27 cellular contexts compared by ENCODE assay signal in the genomic region with DNA sequence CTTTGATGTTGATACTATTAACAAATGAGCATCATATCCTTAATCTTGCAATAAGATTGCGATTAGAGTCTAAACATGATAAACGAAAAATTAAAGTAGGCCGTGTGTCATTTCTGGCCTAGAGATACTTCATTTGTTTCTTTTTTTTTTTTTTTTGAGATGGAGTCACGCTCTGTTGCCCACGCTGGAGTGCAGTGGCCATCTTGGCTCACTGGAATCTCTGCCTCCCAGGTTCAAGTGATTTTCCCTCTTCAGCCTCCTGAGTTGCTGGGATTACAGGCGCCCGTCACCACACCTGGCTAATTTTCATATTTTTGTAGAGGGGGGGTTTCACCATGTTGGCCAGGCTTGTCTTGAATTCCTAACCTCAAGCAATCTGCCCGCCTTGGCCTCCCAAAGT.
"Had no signal": no experiment of that assay in that cellular context is flagged by ENCODE, and none has a peak within 500 bp of the region (broad histone marks: within the 10 kb centered on the region; RNA-seq: fewer than 3 reads in every experiment).

No MANE protein-coding gene starts in this region.

- FAIRE-seq: colon, kidney, TTC549 had no signal

- H3K27ac ChIP-seq: gastrocnemius medialis, neural progenitor cell, testis, upper lobe of left lung, vagina, VCaP had no signal

- DNase-seq: activated CD4-positive, alpha-beta T cell treated with anti-CD3 and anti-CD28 coated beads for 4 hours; activated CD4-positive, alpha-beta T cell treated with anti-CD3 and anti-CD28 coated beads, Interleukin-2, amount 50 U/mL, for 4 hours; activated naive CD4-positive, alpha-beta T cell; activated T-cell treated with anti-CD3 and anti-CD28 coated beads for 4 hours; activated T-cell treated with anti-CD3 and anti-CD28 coated beads, Interleukin-2, amount 50 U/mL, for 72 hours; anterior cingulate cortex; effector memory CD4-positive, alpha-beta T cell; gastrocnemius medialis; hippocampal formation; kidney; left colon; midbrain; natural killer cell; stimulated activated CD4-positive, alpha-beta T cell treated with anti-CD3 and anti-CD28 coated beads, Interleukin-15, amount 100 ng/mL, for 24 hours; stimulated activated CD4-positive, alpha-beta T cell treated with anti-CD3 and anti-CD28 coated beads, Interleukin-2, amount 100 ng/mL, for 24 hours; stimulated activated naive CD8-positive, alpha-beta T cell treated with anti-CD3 and anti-CD28 coated beads, Interleukin-15, Interleukin-2, amounts not matched to agents 100 U/mL and 50 U/mL, for 24 hours; T-helper 9 cell; testis; upper lobe of left lung had no signal

- H3K27ac Mint-ChIP-seq: activated naive CD4-positive, alpha-beta T cell treated with anti-CD3 and anti-CD28 coated beads, Interleukin-2, amount 50 U/mL, for 72 hours; activated T-cell treated with anti-CD3 and anti-CD28 coated beads, Interleukin-2, amount 50 U/mL, for 72 hours; natural killer cell; neural progenitor cell; T-helper 1 cell treated with Interleukin-12 subunit alpha and Interleukin-12 subunit beta and Interleukin-4 antibody, amounts not matched to agents 30 μg/mL and 1 μg/mL, for 36 hours had no signal

- H3K27me3 ChIP-seq: gastrocnemius medialis, neural progenitor cell, right atrium auricular region, testis, upper lobe of left lung, vagina had no signal

- ATAC-seq: activated naive CD4-positive, alpha-beta T cell treated with anti-CD3 and anti-CD28 coated beads, Interleukin-2, amount 50 U/mL, for 72 hours; activated T-cell treated with anti-CD3 and anti-CD28 coated beads, Interleukin-2, amount 50 U/mL, for 72 hours; gastrocnemius medialis; left colon; natural killer cell; stimulated activated naive CD8-positive, alpha-beta T cell treated with anti-CD3 and anti-CD28 coated beads, Interleukin-15, Interleukin-2, amounts not matched to agents 100 U/mL and 50 U/mL, for 24 hours had no signal

- H3K4me3 ChIP-seq: gastrocnemius medialis, neural progenitor cell, right atrium auricular region, testis, upper lobe of left lung, vagina had no signal

- H3K36me3 Mint-ChIP-seq: natural killer cell had no signal

- H3K4me3 Mint-ChIP-seq: activated T-cell treated with anti-CD3 and anti-CD28 coated beads, Interleukin-2, amount 50 U/mL, for 72 hours; natural killer cell; neural progenitor cell; T-helper 1 cell treated with Interleukin-12 subunit alpha and Interleukin-12 subunit beta and Interleukin-4 antibody, amounts not matched to agents 30 μg/mL and 1 μg/mL, for 36 hours had no signal

- H3K36me3 ChIP-seq: gastrocnemius medialis, neural progenitor cell, right atrium auricular region, upper lobe of left lung, vagina had no signal

- H3K9me3 ChIP-seq: gastrocnemius medialis, right atrium auricular region, testis, upper lobe of left lung, vagina had no signal
